Comparison of ENCODE assay signal across 33 cellular contexts in genomic region chr1:187692799-187693198, GRCh38.
"Had no signal": no experiment of that assay in that cellular context is flagged by ENCODE, and none has a peak within 500 bp of the region (broad histone marks: within the 10 kb centered on the region; RNA-seq: fewer than 3 reads in every experiment).

No MANE protein-coding gene starts in this region.

- H3K27ac ChIP-seq: adrenal gland, cardiac muscle cell, colonic mucosa, dorsolateral prefrontal cortex, parathyroid adenoma, psoas muscle, suprapubic skin, tibial artery, upper lobe of right lung had no signal

- H3K4me1 ChIP-seq: adrenal gland, colonic mucosa, parathyroid adenoma, psoas muscle, suprapubic skin, tibial artery, upper lobe of right lung had no signal

- ATAC-seq: left cardiac atrium; naive thymus-derived CD8-positive, alpha-beta T cell; psoas muscle; stimulated activated memory B cell treated with anti-CD40 and anti-IgM and Interleukin-4, amounts not matched to agents 10 μg/mL and 1 μg/mL and 100 μg/mL, for 72 hours; stimulated activated naive CD8-positive, alpha-beta T cell treated with anti-CD3 and anti-CD28 coated beads, Interleukin-15, amount 100 ng/mL, for 72 hours; upper lobe of right lung had no signal

- FAIRE-seq: frontal cortex, TTC549 had no signal

- H3K27me3 ChIP-seq: adrenal gland, cardiac muscle cell, colonic mucosa, dorsolateral prefrontal cortex, suprapubic skin, tibial artery, upper lobe of right lung had no signal

- DNase-seq: activated CD4-positive, alpha-beta memory T cell treated with anti-CD3 and anti-CD28 coated beads for 36 hours; activated CD4-positive, alpha-beta T cell treated with anti-CD3 and anti-CD28 coated beads, Interleukin-2, amount 10 ng/mL, durations not matched to agents 24 days and 14 days; activated CD4-positive, CD25-positive, alpha-beta regulatory T cell treated with anti-CD3 and anti-CD28 coated beads, Interleukin-2, amount 50 U/mL, for 72 hours; activated CD8-positive, alpha-beta memory T cell treated with anti-CD3 and anti-CD28 coated beads, Interleukin-2, amount 50 U/mL, for 4 hours; activated effector memory CD4-positive, alpha-beta T cell treated with anti-CD3 and anti-CD28 coated beads, Interleukin-2, amount 50 U/mL, for 16 hours; activated naive CD4-positive, alpha-beta T cell treated with anti-CD3 and anti-CD28 coated beads for 36 hours; activated naive CD8-positive, alpha-beta T cell treated with anti-CD3 and anti-CD28 coated beads for 36 hours; activated T-cell treated with anti-CD3 and anti-CD28 coated beads, Interleukin-2, amount 50 U/mL, for 1 hour; adrenal gland; aorta; cerebellar nuclear complex; colonic mucosa; dorsolateral prefrontal cortex; effector memory CD4-positive, alpha-beta T cell; islet precursor cell; left cardiac atrium; midbrain; naive thymus-derived CD8-positive, alpha-beta T cell; nucleus accumbens; psoas muscle; stimulated activated CD4-positive, alpha-beta T cell treated with anti-CD3 and anti-CD28 coated beads, Interleukin-1b, Interleukin-23, amount 100 ng/mL, for 48 hours; stimulated activated CD4-positive, alpha-beta T cell treated with anti-CD3 and anti-CD28 coated beads, Interleukin-4, amount 100 ng/mL, for 4 hours; stimulated activated CD8-positive, alpha-beta memory T cell treated with anti-CD3 and anti-CD28 coated beads, Interleukin-4, amount 100 ng/mL, for 48 hours; stimulated activated naive CD8-positive, alpha-beta T cell treated with anti-CD3 and anti-CD28 coated beads, Interleukin-15, amount 100 ng/mL, for 72 hours; tibial artery; upper lobe of right lung had no signal

- H3K36me3 ChIP-seq: adrenal gland, cardiac muscle cell, colonic mucosa, suprapubic skin, tibial artery, upper lobe of right lung had no signal

- H3K4me3 ChIP-seq: adrenal gland, cardiac muscle cell, colonic mucosa, dorsolateral prefrontal cortex, psoas muscle, smooth muscle cell, suprapubic skin, tibial artery, upper lobe of right lung had no signal

- H3K9me3 ChIP-seq: adrenal gland, colonic mucosa, psoas muscle, suprapubic skin, tibial artery, upper lobe of right lung had no signal
